ENCODE assay signal across 8 cellular contexts in genomic region chr1:20521960-20522861, GRCh38. TPM values are rescaled to one million over a fixed set of nuclear protein-coding genes. Genes with fewer than 3 reads are reported as not detected.
DNase-seq lines count a peak whose midpoint lies in the region; ATAC-seq and TF ChIP-seq lines count a peak whose summit lies in the region.

No MANE protein-coding gene starts in this region.

- no peaks in the 10 kb centered on the region for H3K36me3 ChIP-seq in GM06990 (ENCODE audit: control insufficient read depth, insufficient read depth, low read length)

- TF ChIP-seq CTCF in GM06990 (IDR thresholded peaks at IDR 0.05; ENCODE audit: insufficient read depth, low read length, poor library complexity, severe bottlenecking) = peak; percentile 94

- H3K27me3 ChIP-seq in GM06990 (replicated peaks; ENCODE audit: control insufficient read depth, insufficient read depth, low read length) = no peaks in the 10 kb centered on the region
- no peaks in the 10 kb centered on the region for H3K27me3 ChIP-seq in right cardiac atrium (ENCODE audit: control insufficient read depth, insufficient read depth)

- 18% methylated on average over 17 of the region's 17 CpGs for WGBS in right cardiac atrium

- H3K4me3 Mint-ChIP-seq in T-cell = no peak overlapping the region

- H3K27ac Mint-ChIP-seq in T-cell = no peak overlapping the region

- ATAC-seq in T-cell (replicated peaks in 1 of 4) = peak in 3 of 4 experiments; percentile 47 to 66 (median 56)
- ATAC-seq in right cardiac atrium = peak; percentile 70 to 82
- no peak for ATAC-seq in GM19328 (IDR thresholded peaks at IDR 0.05; ENCODE audit: unreplicated experiment)
- no peak for ATAC-seq in GM21717 (IDR thresholded peaks at IDR 0.05; ENCODE audit: unreplicated experiment)

- H3K27me3 Mint-ChIP-seq in T-cell = peaks cover 22 to 26% of the 10 kb centered on the region in 2 donors

- no peaks in the 10 kb centered on the region for H3K9me3 ChIP-seq in right cardiac atrium (ENCODE audit: control insufficient read depth, low read length)

- no peak overlapping the region for H3K27ac ChIP-seq in right cardiac atrium (ENCODE audit: low read length)

- CTCF ChIA-PET in T-cell (lab: Charles Lee) = interaction anchor here (0.6 to 0.7 kb wide), 3 partner anchors 10 to 1982 kb away, joined by 3 to 6 read pairs (median 5); no protein-coding TSS in a partner anchor

- intact Hi-C loops in right cardiac atrium (cut with DNase I) = loop anchor here in 2 of 4 donors (5.0 kb wide), 2 partner anchors 115 to 120 kb away; no protein-coding TSS in a partner anchor

- H3K4me3 ChIP-seq in GM06990 (replicated peaks; ENCODE audit: low read depth, low read length) (no peak overlapping the region), right cardiac atrium (ENCODE audit: low read length) (no peak overlapping the region)

- peaks cover 0 to 3% (median 0%) of the 10 kb centered on the region in 3 donors for H3K4me1 Mint-ChIP-seq in T-cell

- H3K4me1 ChIP-seq in right cardiac atrium (ENCODE audit: control insufficient read depth, insufficient read depth, low read length) = no peaks in the 10 kb centered on the region

- DNase-seq in GM06990 (ENCODE audit: extremely low read depth, insufficient read length) (peak; percentile 18), NCI-H146 (lab: John Stamatoyannopoulos, UW) (peak; percentile 50), T-cell (peak; percentile 6 to 67 (median 48)), amniotic stem cell (lab: John Stamatoyannopoulos, UW) (peak; percentile 72), right cardiac atrium (peak; percentile 70 to 84 (median 75)), renal cortical epithelial cell (ENCODE audit: low read depth) (peak; percentile 69)

- H3K9me3 Mint-ChIP-seq in T-cell = no peaks in the 10 kb centered on the region

- no peaks in the 10 kb centered on the region for H3K36me3 Mint-ChIP-seq in T-cell

- POLR2A ChIA-PET in T-cell (lab: Charles Lee) = interaction anchor here in 1 of 2 donors (0.7 kb wide), 1 partner anchor 1123 kb away, joined by 9 read pairs; no protein-coding TSS in a partner anchor

RNA-seq across cellular contexts. Expression of gene MUL1, which starts 14.3 kb away (rescaled TPM):
- total RNA-seq in T-cell (10 to 100 TPM; 18.0 to 21.4 (median 20.8) TPM), right cardiac atrium (10 to 100 TPM; 29.9 to 42.1 (median 38.7) TPM), renal cortical epithelial cell (31.6 and 66.7 TPM in 2 replicates)
- 22.1 TPM for polyA plus RNA-seq in right cardiac atrium

RNA-seq across cellular contexts. Expression of gene FAM43B, which starts 30.2 kb away (rescaled TPM):
- total RNA-seq in T-cell = not detected
- total RNA-seq in right cardiac atrium = 1 to 10 TPM; 1.6 to 3.6 (median 2.7) TPM
- 1.3 TPM for polyA plus RNA-seq in right cardiac atrium
- 0.15 TPM in 1 of 2 replicates, not detected in the other for total RNA-seq in renal cortical epithelial cell

RNA-seq across cellular contexts. Expression of gene CAMK2N1, which starts 36.2 kb away (rescaled TPM):
- total RNA-seq in T-cell (1 to 10 TPM; 2.5 to 7.9 (median 7.1) TPM), right cardiac atrium (10 to 100 TPM; 15.6 to 28.5 (median 15.8) TPM), renal cortical epithelial cell (18.6 and 35.8 TPM in 2 replicates)
- 16.0 TPM for polyA plus RNA-seq in right cardiac atrium

Comparison
In these comparisons a context has a peak if more than half of its experiments do, and no peak if none do; other contexts are left out.
1. DNase-seq: peak in every context shown above with its lines; median percentile 75 in right cardiac atrium; 72 in amniotic stem cell; 69 in renal cortical epithelial cell; 50 in NCI-H146; 48 in T-cell; 18 in GM06990.
2. ATAC-seq: peak in T-cell (3 of 4) and right cardiac atrium (2 of 2); none in GM19328 (single experiment) and GM21717 (single experiment).